1 cellular context compared by ENCODE assay signal in the genomic region with DNA sequence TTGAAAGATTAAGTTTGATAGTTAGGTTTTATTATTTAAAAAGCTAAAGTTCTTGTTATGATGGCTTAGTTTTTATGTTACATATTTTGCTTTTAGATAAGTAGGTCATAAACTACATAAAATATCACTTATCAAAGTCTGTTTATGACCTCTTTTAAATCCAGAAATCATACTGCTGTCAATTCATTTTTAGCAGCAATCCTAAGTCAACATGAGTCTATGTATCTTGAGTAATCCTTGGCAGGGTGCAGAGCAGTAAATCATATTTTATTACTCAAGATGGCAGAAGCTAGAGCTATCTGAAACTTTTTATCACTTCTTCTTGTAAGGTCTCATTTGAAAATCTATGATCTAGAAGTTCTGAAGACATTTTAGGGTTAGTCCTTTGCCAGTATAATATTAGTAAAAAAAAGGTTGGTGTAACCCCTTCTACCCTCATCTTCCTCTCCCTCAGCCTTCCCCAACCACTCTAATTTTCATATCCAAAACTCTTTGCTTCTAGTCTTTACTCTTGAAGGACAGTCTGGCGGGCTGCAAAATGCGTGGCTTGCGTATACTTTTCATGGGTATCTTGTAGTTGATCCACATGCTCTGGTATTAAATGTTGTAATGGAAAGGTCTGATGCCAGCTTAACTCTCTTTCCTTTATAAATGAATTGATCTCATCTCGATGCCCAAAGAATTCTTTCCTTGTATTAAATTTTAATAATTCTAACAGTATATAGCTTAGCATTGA.
TF ChIP-seq lines count a peak whose summit lies in the region.

No MANE protein-coding gene starts in this region.

TF ChIP-seq in HEK293, 187 proteins besides CTCF, POLR2A, EP300 and RAD21 (continued from another document):
- TF ChIP-seq ZNF473 (tag by site-specific recombination; IDR thresholded peaks at IDR 0.05) = no peak
- TF ChIP-seq REPIN1 (tag by site-specific recombination; IDR thresholded peaks at IDR 0.05; ENCODE audit: low read depth) = no peak
- TF ChIP-seq, protein P1, sequence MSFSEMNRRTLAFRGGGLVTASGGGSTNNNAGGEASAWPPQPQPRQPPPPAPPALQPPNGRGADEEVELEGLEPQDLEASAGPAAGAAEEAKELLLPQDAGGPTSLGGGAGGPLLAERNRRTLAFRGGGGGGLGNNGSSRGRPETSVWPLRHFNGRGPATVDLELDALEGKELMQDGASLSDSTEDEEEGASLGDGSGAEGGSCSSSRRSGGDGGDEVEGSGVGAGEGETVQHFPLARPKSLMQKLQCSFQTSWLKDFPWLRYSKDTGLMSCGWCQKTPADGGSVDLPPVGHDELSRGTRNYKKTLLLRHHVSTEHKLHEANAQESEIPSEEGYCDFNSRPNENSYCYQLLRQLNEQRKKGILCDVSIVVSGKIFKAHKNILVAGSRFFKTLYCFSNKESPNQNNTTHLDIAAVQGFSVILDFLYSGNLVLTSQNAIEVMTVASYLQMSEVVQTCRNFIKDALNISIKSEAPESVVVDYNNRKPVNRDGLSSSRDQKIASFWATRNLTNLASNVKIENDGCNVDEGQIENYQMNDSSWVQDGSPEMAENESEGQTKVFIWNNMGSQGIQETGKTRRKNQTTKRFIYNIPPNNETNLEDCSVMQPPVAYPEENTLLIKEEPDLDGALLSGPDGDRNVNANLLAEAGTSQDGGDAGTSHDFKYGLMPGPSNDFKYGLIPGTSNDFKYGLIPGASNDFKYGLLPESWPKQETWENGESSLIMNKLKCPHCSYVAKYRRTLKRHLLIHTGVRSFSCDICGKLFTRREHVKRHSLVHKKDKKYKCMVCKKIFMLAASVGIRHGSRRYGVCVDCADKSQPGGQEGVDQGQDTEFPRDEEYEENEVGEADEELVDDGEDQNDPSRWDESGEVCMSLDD (tag by site-specific recombination; IDR thresholded peaks at IDR 0.05) = no peak
- TF ChIP-seq ZBTB17 (tag by site-specific recombination; IDR thresholded peaks at IDR 0.05) = peak; percentile 55
- no peak for TF ChIP-seq ZNF596 (tag by site-specific recombination; IDR thresholded peaks at IDR 0.05)
- no peak for TF ChIP-seq ZNF121 (tag by site-specific recombination; IDR thresholded peaks at IDR 0.05)
- no peak for TF ChIP-seq ZBTB21 (tag by site-specific recombination; IDR thresholded peaks at IDR 0.05)
- peak; percentile 26; the same call in 1 of the 2 replicates for TF ChIP-seq FEZF1 (tag by site-specific recombination; IDR thresholded peaks at IDR 0.05)
- no peak for TF ChIP-seq GLIS1 (tag by site-specific recombination; IDR thresholded peaks at IDR 0.05)
- no peak for TF ChIP-seq KLF16 (tag by site-specific recombination; IDR thresholded peaks at IDR 0.05)
- TF ChIP-seq, protein P2, sequence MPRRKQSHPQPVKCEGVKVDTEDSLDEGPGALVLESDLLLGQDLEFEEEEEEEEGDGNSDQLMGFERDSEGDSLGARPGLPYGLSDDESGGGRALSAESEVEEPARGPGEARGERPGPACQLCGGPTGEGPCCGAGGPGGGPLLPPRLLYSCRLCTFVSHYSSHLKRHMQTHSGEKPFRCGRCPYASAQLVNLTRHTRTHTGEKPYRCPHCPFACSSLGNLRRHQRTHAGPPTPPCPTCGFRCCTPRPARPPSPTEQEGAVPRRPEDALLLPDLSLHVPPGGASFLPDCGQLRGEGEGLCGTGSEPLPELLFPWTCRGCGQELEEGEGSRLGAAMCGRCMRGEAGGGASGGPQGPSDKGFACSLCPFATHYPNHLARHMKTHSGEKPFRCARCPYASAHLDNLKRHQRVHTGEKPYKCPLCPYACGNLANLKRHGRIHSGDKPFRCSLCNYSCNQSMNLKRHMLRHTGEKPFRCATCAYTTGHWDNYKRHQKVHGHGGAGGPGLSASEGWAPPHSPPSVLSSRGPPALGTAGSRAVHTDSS (tag by site-specific recombination; IDR thresholded peaks at IDR 0.05) = peak; percentile 38; the same call in 1 of the 2 replicates
- TF ChIP-seq ZNF324 (tag by site-specific recombination; IDR thresholded peaks at IDR 0.05) = no peak
- TF ChIP-seq, protein P3, sequence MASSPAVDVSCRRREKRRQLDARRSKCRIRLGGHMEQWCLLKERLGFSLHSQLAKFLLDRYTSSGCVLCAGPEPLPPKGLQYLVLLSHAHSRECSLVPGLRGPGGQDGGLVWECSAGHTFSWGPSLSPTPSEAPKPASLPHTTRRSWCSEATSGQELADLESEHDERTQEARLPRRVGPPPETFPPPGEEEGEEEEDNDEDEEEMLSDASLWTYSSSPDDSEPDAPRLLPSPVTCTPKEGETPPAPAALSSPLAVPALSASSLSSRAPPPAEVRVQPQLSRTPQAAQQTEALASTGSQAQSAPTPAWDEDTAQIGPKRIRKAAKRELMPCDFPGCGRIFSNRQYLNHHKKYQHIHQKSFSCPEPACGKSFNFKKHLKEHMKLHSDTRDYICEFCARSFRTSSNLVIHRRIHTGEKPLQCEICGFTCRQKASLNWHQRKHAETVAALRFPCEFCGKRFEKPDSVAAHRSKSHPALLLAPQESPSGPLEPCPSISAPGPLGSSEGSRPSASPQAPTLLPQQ (tag by site-specific recombination; IDR thresholded peaks at IDR 0.05) = no peak
- TF ChIP-seq, protein P4, sequence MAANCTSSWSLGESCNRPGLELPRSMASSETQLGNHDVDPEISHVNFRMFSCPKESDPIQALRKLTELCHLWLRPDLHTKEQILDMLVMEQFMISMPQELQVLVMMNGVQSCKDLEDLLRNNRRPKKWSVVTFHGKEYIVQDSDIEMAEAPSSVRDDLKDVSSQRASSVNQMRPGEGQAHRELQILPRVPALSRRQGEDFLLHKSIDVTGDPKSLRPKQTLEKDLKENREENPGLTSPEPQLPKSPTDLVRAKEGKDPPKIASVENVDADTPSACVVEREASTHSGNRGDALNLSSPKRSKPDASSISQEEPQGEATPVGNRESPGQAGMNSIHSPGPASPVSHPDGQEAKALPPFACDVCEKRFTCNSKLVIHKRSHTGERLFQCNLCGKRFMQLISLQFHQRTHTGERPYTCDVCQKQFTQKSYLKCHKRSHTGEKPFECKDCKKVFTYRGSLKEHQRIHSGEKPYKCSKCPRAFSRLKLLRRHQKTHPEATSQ (tag by site-specific recombination; IDR thresholded peaks at IDR 0.05) = no peak
- no peak for TF ChIP-seq ZNF10 (tag by site-specific recombination; IDR thresholded peaks at IDR 0.05)
- TF ChIP-seq ZNF423 (tag by site-specific recombination; IDR thresholded peaks at IDR 0.05) = no peak
- no peak for TF ChIP-seq ZNF169 (tag by site-specific recombination; IDR thresholded peaks at IDR 0.05)
- peak; percentile 43; the same call in 1 of the 2 replicates for TF ChIP-seq WT1 (tag by site-specific recombination; IDR thresholded peaks at IDR 0.05)
- TF ChIP-seq ZNF792 (tag by site-specific recombination; IDR thresholded peaks at IDR 0.05) = no peak
- TF ChIP-seq, protein P5, sequence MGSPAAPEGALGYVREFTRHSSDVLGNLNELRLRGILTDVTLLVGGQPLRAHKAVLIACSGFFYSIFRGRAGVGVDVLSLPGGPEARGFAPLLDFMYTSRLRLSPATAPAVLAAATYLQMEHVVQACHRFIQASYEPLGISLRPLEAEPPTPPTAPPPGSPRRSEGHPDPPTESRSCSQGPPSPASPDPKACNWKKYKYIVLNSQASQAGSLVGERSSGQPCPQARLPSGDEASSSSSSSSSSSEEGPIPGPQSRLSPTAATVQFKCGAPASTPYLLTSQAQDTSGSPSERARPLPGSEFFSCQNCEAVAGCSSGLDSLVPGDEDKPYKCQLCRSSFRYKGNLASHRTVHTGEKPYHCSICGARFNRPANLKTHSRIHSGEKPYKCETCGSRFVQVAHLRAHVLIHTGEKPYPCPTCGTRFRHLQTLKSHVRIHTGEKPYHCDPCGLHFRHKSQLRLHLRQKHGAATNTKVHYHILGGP (tag by site-specific recombination; IDR thresholded peaks at IDR 0.05) = peak; percentile 74
- no peak for TF ChIP-seq ZNF76 (tag by site-specific recombination; IDR thresholded peaks at IDR 0.05; ENCODE audit: borderline replicate concordance, low read depth)
- no peak for TF ChIP-seq KLF8 (tag by site-specific recombination; IDR thresholded peaks at IDR 0.05)
- TF ChIP-seq ZNF571 (tag by site-specific recombination; IDR thresholded peaks at IDR 0.05) = no peak
- peak; percentile 72; the same call in 1 of the 2 replicates for TF ChIP-seq OSR2 (tag by site-specific recombination; IDR thresholded peaks at IDR 0.05)
- TF ChIP-seq, protein P6, sequence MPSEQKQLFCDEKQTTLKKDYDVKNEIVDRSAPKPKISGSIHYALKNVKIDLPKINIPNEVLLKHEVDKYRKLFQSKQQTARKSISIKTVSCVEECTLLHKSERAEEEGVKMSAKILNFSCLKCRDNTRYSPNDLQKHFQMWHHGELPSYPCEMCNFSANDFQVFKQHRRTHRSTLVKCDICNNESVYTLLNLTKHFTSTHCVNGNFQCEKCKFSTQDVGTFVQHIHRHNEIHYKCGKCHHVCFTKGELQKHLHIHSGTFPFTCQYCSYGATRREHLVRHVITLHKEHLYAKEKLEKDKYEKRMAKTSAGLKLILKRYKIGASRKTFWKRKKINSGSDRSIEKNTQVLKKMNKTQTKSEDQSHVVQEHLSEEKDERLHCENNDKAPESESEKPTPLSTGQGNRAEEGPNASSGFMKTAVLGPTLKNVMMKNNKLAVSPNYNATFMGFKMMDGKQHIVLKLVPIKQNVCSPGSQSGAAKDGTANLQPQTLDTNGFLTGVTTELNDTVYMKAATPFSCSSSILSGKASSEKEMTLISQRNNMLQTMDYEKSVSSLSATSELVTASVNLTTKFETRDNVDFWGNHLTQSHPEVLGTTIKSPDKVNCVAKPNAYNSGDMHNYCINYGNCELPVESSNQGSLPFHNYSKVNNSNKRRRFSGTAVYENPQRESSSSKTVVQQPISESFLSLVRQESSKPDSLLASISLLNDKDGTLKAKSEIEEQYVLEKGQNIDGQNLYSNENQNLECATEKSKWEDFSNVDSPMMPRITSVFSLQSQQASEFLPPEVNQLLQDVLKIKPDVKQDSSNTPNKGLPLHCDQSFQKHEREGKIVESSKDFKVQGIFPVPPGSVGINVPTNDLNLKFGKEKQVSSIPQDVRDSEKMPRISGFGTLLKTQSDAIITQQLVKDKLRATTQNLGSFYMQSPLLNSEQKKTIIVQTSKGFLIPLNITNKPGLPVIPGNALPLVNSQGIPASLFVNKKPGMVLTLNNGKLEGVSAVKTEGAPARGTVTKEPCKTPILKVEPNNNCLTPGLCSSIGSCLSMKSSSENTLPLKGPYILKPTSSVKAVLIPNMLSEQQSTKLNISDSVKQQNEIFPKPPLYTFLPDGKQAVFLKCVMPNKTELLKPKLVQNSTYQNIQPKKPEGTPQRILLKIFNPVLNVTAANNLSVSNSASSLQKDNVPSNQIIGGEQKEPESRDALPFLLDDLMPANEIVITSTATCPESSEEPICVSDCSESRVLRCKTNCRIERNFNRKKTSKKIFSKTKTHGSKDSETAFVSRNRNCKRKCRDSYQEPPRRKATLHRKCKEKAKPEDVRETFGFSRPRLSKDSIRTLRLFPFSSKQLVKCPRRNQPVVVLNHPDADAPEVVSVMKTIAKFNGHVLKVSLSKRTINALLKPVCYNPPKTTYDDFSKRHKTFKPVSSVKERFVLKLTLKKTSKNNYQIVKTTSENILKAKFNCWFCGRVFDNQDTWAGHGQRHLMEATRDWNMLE (tag by site-specific recombination; conservative IDR thresholded peaks at IDR 0.05; ENCODE audit: low read depth) = no peak
